Comparison of ENCODE assay signal across 8 cellular contexts in the genomic region with DNA sequence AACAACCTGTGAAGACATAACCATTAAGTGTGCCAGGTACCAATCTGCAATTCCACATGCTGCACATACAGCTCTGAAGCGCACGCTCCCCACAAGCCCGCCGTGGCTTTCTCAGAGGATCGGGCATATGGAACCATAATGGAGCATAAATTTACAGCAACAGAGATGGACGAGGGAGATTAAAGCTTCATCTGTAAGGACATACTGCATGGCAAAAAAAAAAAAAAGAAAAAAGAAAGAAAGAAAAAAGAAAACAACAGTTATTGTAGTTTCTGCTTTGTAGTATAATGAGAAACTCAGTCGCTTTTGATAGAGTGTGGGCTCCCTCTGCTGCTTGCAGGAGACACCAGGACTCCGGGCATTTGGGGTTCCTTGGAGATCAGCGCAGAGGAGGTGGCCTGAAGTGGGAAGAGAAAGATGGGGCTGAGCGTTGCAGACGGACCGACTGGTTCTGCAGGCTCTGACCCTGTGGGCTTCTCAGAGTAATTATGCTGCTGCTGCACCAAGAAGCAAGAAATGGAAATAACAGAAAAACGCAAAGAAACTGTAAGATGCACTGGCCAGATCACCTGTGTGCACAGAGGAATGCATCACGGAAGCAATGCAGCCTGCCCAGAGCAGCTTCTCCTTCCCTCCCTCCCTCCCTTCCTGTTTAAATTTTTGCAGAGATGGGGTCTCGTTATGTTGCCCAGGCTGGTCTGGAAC.
A peak's percentile ranks its signal among the peaks of the same experiment; 100 is the strongest.
DNase-seq lines count a peak whose midpoint lies in the region; ATAC-seq and TF ChIP-seq lines count a peak whose summit lies in the region.

No MANE protein-coding gene starts in this region.

- DNase-seq in COLO829 (ENCODE audit: low spot score), result peak; percentile 23
- peak; percentile 78 for DNase-seq in NCI-H82 (lab: John Stamatoyannopoulos, UW)
- DNase-seq in activated CD8-positive, alpha-beta memory T cell treated with anti-CD3 and anti-CD28 coated beads, Interleukin-2, amount 50 U/mL, for 4 hours, result peak; percentile 47
- peak; percentile 66 for DNase-seq in fibroblast of mammary gland (ENCODE audit: low read depth)

- no peaks in the 10 kb centered on the region for H3K27me3 Mint-ChIP-seq in nephron (ENCODE audit: low read depth)

- H3K27ac Mint-ChIP-seq in nephron, result no peak overlapping the region

- TF ChIP-seq CTCF in HEK293 (tag by site-specific recombination; IDR thresholded peaks at IDR 0.05) (peak; percentile 98), fibroblast of mammary gland (conservative IDR thresholded peaks at IDR 0.05; ENCODE audit: control insufficient read depth, insufficient read depth, low read depth, low read length) (peak; percentile 78), nephron (IDR thresholded peaks at IDR 0.05; ENCODE audit: unreplicated experiment in 3 of 3) (peak; percentile 71 to 79 (median 75))

- H3K27ac ChIP-seq in HEK293 (ENCODE audit: extremely low read depth, low read depth, low read length), result no peak overlapping the region

- peaks cover 2% of the 10 kb centered on the region; the same call in 1 of the 2 replicates for H3K4me1 ChIP-seq in HEK293 (ENCODE audit: control insufficient read depth, insufficient read depth, low read length)

- H3K36me3 ChIP-seq in HEK293 (ENCODE audit: control insufficient read depth in 2 of 2, insufficient read depth in 1 of 2, low read length in 2 of 2), result no peaks in the 10 kb centered on the region; a peak in 1 of 3 replicates

- ATAC-seq in HG02623 (IDR thresholded peaks at IDR 0.05; ENCODE audit: unreplicated experiment) (no peak), GM21529 (IDR thresholded peaks at IDR 0.05; ENCODE audit: unreplicated experiment) (no peak)

- no peaks in the 10 kb centered on the region for H3K9me3 ChIP-seq in HEK293 (ENCODE audit: control insufficient read depth, insufficient read depth, low read depth, low read length)

- no peak overlapping the region for H3K4me3 Mint-ChIP-seq in nephron

- no peaks in the 10 kb centered on the region for H3K36me3 Mint-ChIP-seq in nephron (ENCODE audit: low read depth)

- H3K4me3 ChIP-seq in HEK293 (ENCODE audit: low read depth, low read length) (no peak overlapping the region), fibroblast of mammary gland (ENCODE audit: control insufficient read depth, low read depth, low read length) (no peak overlapping the region)

- H3K9me3 Mint-ChIP-seq in nephron, result no peaks in the 10 kb centered on the region

- no peaks in the 10 kb centered on the region for H3K4me1 Mint-ChIP-seq in nephron

- POLR2A ChIA-PET in HEK293 (lab: Yijun Ruan, JAX), result interaction anchor here (0.7 kb wide), 2 partner anchors 9 to 183 kb away, joined by 3 read pairs; no protein-coding TSS in a partner anchor

- CTCF ChIA-PET in HEK293 (lab: Yijun Ruan, JAX), result interaction anchor here (0.5 to 4.2 kb wide), 45 partner anchors 9 to 1887 kb away, joined by 3 to 60 read pairs (median 4); partner anchors contain the start of gene PDCD5

TF ChIP-seq in HEK293, 187 proteins besides CTCF, POLR2A, EP300 and RAD21 (continues in another document):
- no peak for TF ChIP-seq KLF9 (tag by site-specific recombination; IDR thresholded peaks at IDR 0.05; ENCODE audit: low read depth)
- no peak for TF ChIP-seq BCL11A (tag by site-specific recombination; IDR thresholded peaks at IDR 0.05; ENCODE audit: low read depth)
- no peak for TF ChIP-seq ZNF585B (tag by site-specific recombination; IDR thresholded peaks at IDR 0.05)
- TF ChIP-seq ZNF692 (tag by site-specific recombination; IDR thresholded peaks at IDR 0.05), result no peak
- TF ChIP-seq ZNF600 (tag by site-specific recombination; IDR thresholded peaks at IDR 0.05), result 0 out of 2 replicates have a peak, but pooled peaks have one; percentile 27
- TF ChIP-seq ZFP69B (tag by site-specific recombination; IDR thresholded peaks at IDR 0.05), result no peak
- no peak for TF ChIP-seq ZNF544 (tag by site-specific recombination; IDR thresholded peaks at IDR 0.05)
- no peak for TF ChIP-seq ZNF175 (tag by site-specific recombination; IDR thresholded peaks at IDR 0.05)
- TF ChIP-seq, protein P1, sequence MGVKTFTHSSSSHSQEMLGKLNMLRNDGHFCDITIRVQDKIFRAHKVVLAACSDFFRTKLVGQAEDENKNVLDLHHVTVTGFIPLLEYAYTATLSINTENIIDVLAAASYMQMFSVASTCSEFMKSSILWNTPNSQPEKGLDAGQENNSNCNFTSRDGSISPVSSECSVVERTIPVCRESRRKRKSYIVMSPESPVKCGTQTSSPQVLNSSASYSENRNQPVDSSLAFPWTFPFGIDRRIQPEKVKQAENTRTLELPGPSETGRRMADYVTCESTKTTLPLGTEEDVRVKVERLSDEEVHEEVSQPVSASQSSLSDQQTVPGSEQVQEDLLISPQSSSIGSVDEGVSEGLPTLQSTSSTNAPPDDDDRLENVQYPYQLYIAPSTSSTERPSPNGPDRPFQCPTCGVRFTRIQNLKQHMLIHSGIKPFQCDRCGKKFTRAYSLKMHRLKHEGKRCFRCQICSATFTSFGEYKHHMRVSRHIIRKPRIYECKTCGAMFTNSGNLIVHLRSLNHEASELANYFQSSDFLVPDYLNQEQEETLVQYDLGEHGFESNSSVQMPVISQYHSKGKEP (tag by site-specific recombination; IDR thresholded peaks at IDR 0.05), result no peak
- TF ChIP-seq ZBTB11 (tag by site-specific recombination; conservative IDR thresholded peaks at IDR 0.05; ENCODE audit: low read depth), result no peak
- no peak for TF ChIP-seq KLF16 (tag by site-specific recombination; IDR thresholded peaks at IDR 0.05)
- TF ChIP-seq KLF10 (tag by site-specific recombination; IDR thresholded peaks at IDR 0.05), result no peak
- no peak for TF ChIP-seq ZNF184 (tag by site-specific recombination; IDR thresholded peaks at IDR 0.05)
- no peak for TF ChIP-seq ZNF292 (tag by site-specific recombination; IDR thresholded peaks at IDR 0.05; ENCODE audit: borderline replicate concordance, low read depth)
- TF ChIP-seq, protein P2, sequence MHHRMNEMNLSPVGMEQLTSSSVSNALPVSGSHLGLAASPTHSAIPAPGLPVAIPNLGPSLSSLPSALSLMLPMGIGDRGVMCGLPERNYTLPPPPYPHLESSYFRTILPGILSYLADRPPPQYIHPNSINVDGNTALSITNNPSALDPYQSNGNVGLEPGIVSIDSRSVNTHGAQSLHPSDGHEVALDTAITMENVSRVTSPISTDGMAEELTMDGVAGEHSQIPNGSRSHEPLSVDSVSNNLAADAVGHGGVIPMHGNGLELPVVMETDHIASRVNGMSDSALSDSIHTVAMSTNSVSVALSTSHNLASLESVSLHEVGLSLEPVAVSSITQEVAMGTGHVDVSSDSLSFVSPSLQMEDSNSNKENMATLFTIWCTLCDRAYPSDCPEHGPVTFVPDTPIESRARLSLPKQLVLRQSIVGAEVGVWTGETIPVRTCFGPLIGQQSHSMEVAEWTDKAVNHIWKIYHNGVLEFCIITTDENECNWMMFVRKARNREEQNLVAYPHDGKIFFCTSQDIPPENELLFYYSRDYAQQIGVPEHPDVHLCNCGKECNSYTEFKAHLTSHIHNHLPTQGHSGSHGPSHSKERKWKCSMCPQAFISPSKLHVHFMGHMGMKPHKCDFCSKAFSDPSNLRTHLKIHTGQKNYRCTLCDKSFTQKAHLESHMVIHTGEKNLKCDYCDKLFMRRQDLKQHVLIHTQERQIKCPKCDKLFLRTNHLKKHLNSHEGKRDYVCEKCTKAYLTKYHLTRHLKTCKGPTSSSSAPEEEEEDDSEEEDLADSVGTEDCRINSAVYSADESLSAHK (tag by site-specific recombination; IDR thresholded peaks at IDR 0.05), result no peak
- TF ChIP-seq ZNF354C (tag by site-specific recombination; IDR thresholded peaks at IDR 0.05; ENCODE audit: borderline replicate concordance, low read depth), result no peak
- no peak for TF ChIP-seq ZNF658 (tag by site-specific recombination; IDR thresholded peaks at IDR 0.05)

Comparison
In these comparisons a context has a peak if more than half of its experiments do, and no peak if none do; other contexts are left out.
1. DNase-seq: peak in every context shown above with its lines; median percentile 78 in NCI-H82; 66 in fibroblast of mammary gland; 47 in activated CD8-positive, alpha-beta memory T cell treated with anti-CD3 and anti-CD28 coated beads, Interleukin-2, amount 50 U/mL, for 4 hours; 23 in COLO829.